Comparison of ENCODE assay signal across 18 cellular contexts in the genomic region with DNA sequence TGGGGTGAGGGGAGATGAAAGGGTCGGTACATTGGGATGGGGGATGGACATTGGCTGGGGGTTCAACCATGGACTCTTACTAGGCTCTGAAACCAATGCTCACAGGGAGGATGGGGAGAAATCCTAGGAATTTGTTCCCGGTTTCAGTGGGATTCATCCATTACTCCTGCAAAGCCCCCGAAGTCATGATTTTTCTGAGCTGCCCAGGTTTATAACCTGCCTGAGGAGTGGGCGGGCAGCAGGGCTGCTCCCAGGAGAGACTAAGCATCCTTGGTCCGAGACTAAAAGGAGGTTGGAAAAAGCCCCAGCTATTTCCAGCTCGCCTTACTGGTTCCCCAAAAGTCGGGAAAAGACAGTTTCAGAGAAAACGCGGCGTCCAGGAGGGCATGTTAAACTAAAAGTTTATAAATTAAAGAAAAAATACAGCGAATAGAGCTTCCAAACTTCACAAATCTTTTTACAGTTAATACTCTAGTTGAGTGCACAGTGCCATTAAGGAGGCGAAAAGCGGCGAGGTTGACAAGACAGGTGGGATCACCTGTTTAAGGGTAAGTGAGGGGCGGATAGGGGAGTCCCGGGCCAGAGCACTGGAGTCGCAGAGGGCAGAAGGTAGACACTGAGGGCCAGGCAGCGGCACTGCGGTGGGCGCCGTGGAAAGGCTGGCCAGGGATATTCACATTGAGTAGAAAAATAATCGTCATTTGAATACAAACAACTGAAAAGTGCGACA. TPM values are rescaled to one million over a fixed set of nuclear protein-coding genes. Genes with fewer than 3 reads are reported as not detected.
DNase-seq lines count a peak whose midpoint lies in the region; ATAC-seq and TF ChIP-seq lines count a peak whose summit lies in the region.
"Had no signal": no experiment of that assay in that cellular context is flagged by ENCODE, and none has a peak within 500 bp of the region (broad histone marks: within the 10 kb centered on the region; RNA-seq: fewer than 3 reads in every experiment).

No MANE protein-coding gene starts in this region.

- H3K4me3 Mint-ChIP-seq in naive thymus-derived CD4-positive, alpha-beta T cell = peak overlapping the region in 8 of 10 donors; percentile 28 to 86 (median 60)
- H3K4me3 Mint-ChIP-seq: memory B cell had no signal

- H3K27me3 ChIP-seq in naive thymus-derived CD4-positive, alpha-beta T cell (ENCODE audit: control insufficient read depth in 2 of 2, insufficient read depth in 2 of 2, low read length in 2 of 2) = peaks cover 18 to 62% of the 10 kb centered on the region in 2 donors
- H3K27me3 ChIP-seq in uterus = peaks cover 27 to 67% of the 10 kb centered on the region in 2 donors

- peak overlapping the region in 3 of 9 donors; percentile 17 to 74 (median 30) for H3K27ac Mint-ChIP-seq in naive thymus-derived CD4-positive, alpha-beta T cell
- H3K27ac Mint-ChIP-seq: memory B cell had no signal

- intact Hi-C loops in naive thymus-derived CD4-positive, alpha-beta T cell (cut with micrococcal nuclease) = no loop called here
- intact Hi-C loops in uterus (cut with DNase I; ENCODE audit: low total_unique reads) = no loop called here

- H3K9me3 ChIP-seq in naive thymus-derived CD4-positive, alpha-beta T cell (ENCODE audit: control insufficient read depth in 2 of 3, low read length in 3 of 3) = peaks cover 0 to 19% (median 0%) of the 10 kb centered on the region in 3 experiments
- H3K9me3 ChIP-seq in uterus = no peaks in the 10 kb centered on the region

- H3K4me3 ChIP-seq in coronary artery (peak overlapping the region; percentile 43), uterus (no peak overlapping the region)
- H3K4me3 ChIP-seq in naive thymus-derived CD4-positive, alpha-beta T cell (ENCODE audit: low read length) = no peak overlapping the region
- H3K4me3 ChIP-seq: stomach had no signal

- H3K36me3 ChIP-seq in naive thymus-derived CD4-positive, alpha-beta T cell (ENCODE audit: control insufficient read depth in 2 of 3, insufficient read depth in 3 of 3, low read length in 3 of 3) = no peaks in the 10 kb centered on the region
- H3K36me3 ChIP-seq in uterus = no peaks in the 10 kb centered on the region
- H3K36me3 ChIP-seq: stomach had no signal

- peaks cover 0 to 48% (median 14%) of the 10 kb centered on the region in 11 donors for H3K9me3 Mint-ChIP-seq in naive thymus-derived CD4-positive, alpha-beta T cell

- POLR2A ChIA-PET in naive thymus-derived CD4-positive, alpha-beta T cell (lab: Charles Lee) = no interaction called here

- CTCF ChIA-PET in naive thymus-derived CD4-positive, alpha-beta T cell (lab: Charles Lee) = no interaction called here

- DNase-seq in 8988T (peak; percentile 18), GM10266 (ENCODE audit: extremely low spot score) (peak; percentile 26), coronary artery (ENCODE audit: low spot score) (no peak), NCI-H748 (lab: John Stamatoyannopoulos, UW; ENCODE audit: unreplicated experiment) (no peak), uterus (no peak)
- no peak for DNase-seq in naive thymus-derived CD4-positive, alpha-beta T cell
- no peak for DNase-seq in activated CD4-positive, CD25-positive, alpha-beta regulatory T cell treated with anti-CD3 and anti-CD28 coated beads, Interleukin-2, amount 50 U/mL, for 72 hours
- DNase-seq: activated CD4-positive, alpha-beta T cell treated with anti-CD3 and anti-CD28 coated beads, Interleukin-2, amount 50 U/mL, for 4 hours; aorta; NCI-H1105 treated with DMSO at 0.1 percent for 48 hours; NCI-H226; stomach; T1000 had no signal

- TF ChIP-seq CTCF in GM10266 (IDR thresholded peaks at IDR 0.05; ENCODE audit: control insufficient read depth, insufficient read depth, low read depth, missing control alignments) (no peak), coronary artery (IDR thresholded peaks at IDR 0.05) (no peak), uterus (IDR thresholded peaks at IDR 0.05) (no peak)

- H3K4me1 Mint-ChIP-seq in naive thymus-derived CD4-positive, alpha-beta T cell = peaks cover 18 to 67% (median 45%) of the 10 kb centered on the region in 7 donors

- H3K36me3 Mint-ChIP-seq in naive thymus-derived CD4-positive, alpha-beta T cell = peaks cover 0 to 14% (median 3%) of the 10 kb centered on the region in 5 donors

- H3K27me3 Mint-ChIP-seq in naive thymus-derived CD4-positive, alpha-beta T cell = peaks cover 77 to 90% (median 78%) of the 10 kb centered on the region in 5 donors

- H3K27ac ChIP-seq in coronary artery (no peak overlapping the region), uterus (no peak overlapping the region)
- H3K27ac ChIP-seq in naive thymus-derived CD4-positive, alpha-beta T cell (ENCODE audit: low read depth, low read length) = no peak overlapping the region
- H3K27ac ChIP-seq: KMS-11, parathyroid adenoma, stomach had no signal

- H3K4me1 ChIP-seq in naive thymus-derived CD4-positive, alpha-beta T cell (ENCODE audit: control insufficient read depth in 2 of 2, insufficient read depth in 2 of 2, low read length in 2 of 2) = peaks cover 7 to 28% of the 10 kb centered on the region in 2 donors
- no peaks in the 10 kb centered on the region for H3K4me1 ChIP-seq in uterus
- H3K4me1 ChIP-seq: parathyroid adenoma had no signal

- no peak for ATAC-seq in naive thymus-derived CD4-positive, alpha-beta T cell
- no peak for ATAC-seq in activated CD4-positive, CD25-positive, alpha-beta regulatory T cell treated with anti-CD3 and anti-CD28 coated beads, Interleukin-2, amount 50 U/mL, for 24 hours

- TF ChIP-seq POLR2A in uterus (IDR thresholded peaks at IDR 0.05) = no peak

RNA-seq across cellular contexts. Expression of a gene that starts 3.7 kb away (rescaled TPM):
- total RNA-seq in naive thymus-derived CD4-positive, alpha-beta T cell = not detected
- not detected for polyA plus RNA-seq in naive thymus-derived CD4-positive, alpha-beta T cell
- total RNA-seq in uterus = 1 to 10 TPM in 1 of 4 donors, under 1 TPM in 1, not detected in 2; 0.62 to 1.2 TPM
- total RNA-seq: glomerular endothelial cell had no signal
- polyA plus RNA-seq: aorta had no signal

RNA-seq across cellular contexts. Expression of a gene that starts 56.5 kb away (rescaled TPM):
- total RNA-seq in naive thymus-derived CD4-positive, alpha-beta T cell = 10 to 100 TPM in 3 of 5 experiments, 1 to 10 TPM in 2; 8.0 to 16.1 (median 14.0) TPM
- 10 to 100 TPM; 11.0 to 14.8 TPM for polyA plus RNA-seq in naive thymus-derived CD4-positive, alpha-beta T cell
- 10 to 100 TPM in 3 of 4 donors, 1 to 10 TPM in 1; 9.7 to 32.6 (median 21.2) TPM for total RNA-seq in uterus

Comparison
In these comparisons a context has a peak if more than half of its experiments do, and no peak if none do; other contexts are left out.
1. DNase-seq: peak in 8988T (single experiment) and GM10266 (single experiment); none in coronary artery (single experiment), naive thymus-derived CD4-positive, alpha-beta T cell (0 of 9), NCI-H748 (single experiment), uterus (0 of 2) and activated CD4-positive, CD25-positive, alpha-beta regulatory T cell treated with anti-CD3 and anti-CD28 coated beads, Interleukin-2, amount 50 U/mL, for 72 hours (single experiment).